In genomic region chr4:5399790-5400421, GRCh38 we compare ENCODE assay signal across 8 cellular contexts.
DNase-seq lines count a peak whose midpoint lies in the region; ATAC-seq and TF ChIP-seq lines count a peak whose summit lies in the region.

No MANE protein-coding gene starts in this region.

- no peaks in the 10 kb centered on the region for H3K4me1 Mint-ChIP-seq in activated CD8-positive, alpha-beta T cell treated with anti-CD3 and anti-CD28 coated beads for 36 hours (ENCODE audit: low read depth)
- no peaks in the 10 kb centered on the region for H3K4me1 Mint-ChIP-seq in activated CD8-positive, alpha-beta T cell treated with anti-CD3 and anti-CD28 coated beads, Interleukin-2, amount 10 ng/mL, durations not matched to agents 7 days and 5 days (ENCODE audit: low read depth)

- no peak for DNase-seq in activated CD8-positive, alpha-beta T cell treated with anti-CD3 and anti-CD28 coated beads for 36 hours
- no peak for DNase-seq in activated CD8-positive, alpha-beta T cell treated with anti-CD3 and anti-CD28 coated beads, Interleukin-2, amount 10 ng/mL, durations not matched to agents 7 days and 5 days
- DNase-seq in OCI-M1 (lab: John Stamatoyannopoulos, UW) (peak; percentile 4), fibroblast of peridontal ligament (ENCODE audit: extremely low read depth) (peak; percentile 36), tibial nerve (ENCODE audit: low spot score in 2 of 2) (no peak), NOMO-1 (lab: John Stamatoyannopoulos, UW; ENCODE audit: unreplicated experiment in 2 of 2) (no peak), NOMO-1 treated with DMSO at 0.1 percent for 48 hours (lab: John Stamatoyannopoulos, UW; ENCODE audit: unreplicated experiment) (no peak), sigmoid colon (no peak)

- H3K27me3 ChIP-seq in tibial nerve, result no peaks in the 10 kb centered on the region
- H3K27me3 ChIP-seq in sigmoid colon, result peaks cover 0 to 3% (median 0%) of the 10 kb centered on the region in 3 donors

- TF ChIP-seq EP300 in tibial nerve (IDR thresholded peaks at IDR 0.05) (no peak), sigmoid colon (IDR thresholded peaks at IDR 0.05) (no peak)

- peaks cover 4% of the 10 kb centered on the region for H3K9me3 Mint-ChIP-seq in activated CD8-positive, alpha-beta T cell treated with anti-CD3 and anti-CD28 coated beads for 36 hours
- no peaks in the 10 kb centered on the region for H3K9me3 Mint-ChIP-seq in activated CD8-positive, alpha-beta T cell treated with anti-CD3 and anti-CD28 coated beads, Interleukin-2, amount 10 ng/mL, durations not matched to agents 7 days and 5 days (ENCODE audit: insufficient read depth)

- TF ChIP-seq CTCF in activated CD8-positive, alpha-beta T cell treated with anti-CD3 and anti-CD28 coated beads for 36 hours (IDR thresholded peaks at IDR 0.05), result peak; percentile 35
- TF ChIP-seq CTCF in tibial nerve (IDR thresholded peaks at IDR 0.05), result peak; percentile 9 to 23 (median 20)
- no peak for TF ChIP-seq CTCF in sigmoid colon (IDR thresholded peaks at IDR 0.05)

- TF ChIP-seq POLR2A in tibial nerve (IDR thresholded peaks at IDR 0.05) (no peak), sigmoid colon (IDR thresholded peaks at IDR 0.05) (no peak)

- H3K4me3 ChIP-seq in tibial nerve (no peak overlapping the region), sigmoid colon (no peak overlapping the region)

- H3K4me3 Mint-ChIP-seq in activated CD8-positive, alpha-beta T cell treated with anti-CD3 and anti-CD28 coated beads for 36 hours, result no peak overlapping the region
- no peak overlapping the region for H3K4me3 Mint-ChIP-seq in activated CD8-positive, alpha-beta T cell treated with anti-CD3 and anti-CD28 coated beads, Interleukin-2, amount 10 ng/mL, durations not matched to agents 7 days and 5 days

- H3K4me1 ChIP-seq in tibial nerve, result no peaks in the 10 kb centered on the region
- no peaks in the 10 kb centered on the region for H3K4me1 ChIP-seq in sigmoid colon

- POLR2A ChIA-PET in activated CD8-positive, alpha-beta T cell treated with anti-CD3 and anti-CD28 coated beads for 36 hours (lab: Charles Lee), result interaction anchor here (0.6 kb wide), 1 partner anchor 216 kb away, joined by 3 read pairs; no protein-coding TSS in a partner anchor
- POLR2A ChIA-PET in activated CD8-positive, alpha-beta T cell treated with anti-CD3 and anti-CD28 coated beads, Interleukin-2, amount 10 ng/mL, durations not matched to agents 7 days and 5 days (lab: Charles Lee), result no interaction called here

- CTCF ChIA-PET in activated CD8-positive, alpha-beta T cell treated with anti-CD3 and anti-CD28 coated beads for 36 hours (lab: Charles Lee), result interaction anchor here (1.3 kb wide), 1 partner anchor 25 kb away, joined by 3 read pairs; no protein-coding TSS in a partner anchor
- CTCF ChIA-PET in activated CD8-positive, alpha-beta T cell treated with anti-CD3 and anti-CD28 coated beads, Interleukin-2, amount 10 ng/mL, durations not matched to agents 7 days and 5 days (lab: Charles Lee), result no interaction called here

- no peak for ATAC-seq in activated CD8-positive, alpha-beta T cell treated with anti-CD3 and anti-CD28 coated beads for 36 hours
- ATAC-seq in activated CD8-positive, alpha-beta T cell treated with anti-CD3 and anti-CD28 coated beads, Interleukin-2, amount 10 ng/mL, durations not matched to agents 7 days and 5 days, result no peak

- H3K9me3 ChIP-seq in tibial nerve (peaks cover 0 to 9% (median 0%) of the 10 kb centered on the region in 4 donors), sigmoid colon (peaks cover 0 to 3% (median 0%) of the 10 kb centered on the region in 4 donors)

- H3K27ac ChIP-seq in tibial nerve (no peak overlapping the region), sigmoid colon (no peak overlapping the region)

- WGBS in tibial nerve, 2 donors, result 54 to 68% methylated on average over 8 of the region's 8 CpGs
- 62 to 67% methylated on average over 8 of the region's 8 CpGs for WGBS in sigmoid colon, 2 donors

- no peaks in the 10 kb centered on the region for H3K36me3 Mint-ChIP-seq in activated CD8-positive, alpha-beta T cell treated with anti-CD3 and anti-CD28 coated beads for 36 hours (ENCODE audit: low read depth)
- H3K36me3 Mint-ChIP-seq in activated CD8-positive, alpha-beta T cell treated with anti-CD3 and anti-CD28 coated beads, Interleukin-2, amount 10 ng/mL, durations not matched to agents 7 days and 5 days (ENCODE audit: low read depth), result no peaks in the 10 kb centered on the region

- H3K27ac Mint-ChIP-seq in activated CD8-positive, alpha-beta T cell treated with anti-CD3 and anti-CD28 coated beads for 36 hours, result no peak overlapping the region
- H3K27ac Mint-ChIP-seq in activated CD8-positive, alpha-beta T cell treated with anti-CD3 and anti-CD28 coated beads, Interleukin-2, amount 10 ng/mL, durations not matched to agents 7 days and 5 days, result no peak overlapping the region

- no peaks in the 10 kb centered on the region for H3K27me3 Mint-ChIP-seq in activated CD8-positive, alpha-beta T cell treated with anti-CD3 and anti-CD28 coated beads for 36 hours
- no peaks in the 10 kb centered on the region for H3K27me3 Mint-ChIP-seq in activated CD8-positive, alpha-beta T cell treated with anti-CD3 and anti-CD28 coated beads, Interleukin-2, amount 10 ng/mL, durations not matched to agents 7 days and 5 days (ENCODE audit: low read depth)

- intact Hi-C loops in activated CD8-positive, alpha-beta T cell treated with anti-CD3 and anti-CD28 coated beads for 36 hours (cut with micrococcal nuclease), result no loop called here
- intact Hi-C loops in sigmoid colon (cut with DNase I), result no loop called here

- H3K36me3 ChIP-seq in tibial nerve (peaks cover 0 to 6% (median 0%) of the 10 kb centered on the region in 3 donors), sigmoid colon (no peaks in the 10 kb centered on the region)

Comparison
In these comparisons a context has a peak if more than half of its experiments do, and no peak if none do; other contexts are left out.
1. DNase-seq: peak in OCI-M1 (single experiment) and fibroblast of peridontal ligament (single experiment); none in activated CD8-positive, alpha-beta T cell treated with anti-CD3 and anti-CD28 coated beads for 36 hours (single experiment), activated CD8-positive, alpha-beta T cell treated with anti-CD3 and anti-CD28 coated beads, Interleukin-2, amount 10 ng/mL, durations not matched to agents 7 days and 5 days (single experiment), tibial nerve (0 of 2), NOMO-1 (0 of 2), NOMO-1 treated with DMSO at 0.1 percent for 48 hours (single experiment) and sigmoid colon (single experiment).
2. CTCF ChIP-seq: peak in activated CD8-positive, alpha-beta T cell treated with anti-CD3 and anti-CD28 coated beads for 36 hours (single experiment) and tibial nerve (5 of 5); none in sigmoid colon (0 of 4).